Comparison of ENCODE assay signal across 3 cellular contexts in the genomic region with DNA sequence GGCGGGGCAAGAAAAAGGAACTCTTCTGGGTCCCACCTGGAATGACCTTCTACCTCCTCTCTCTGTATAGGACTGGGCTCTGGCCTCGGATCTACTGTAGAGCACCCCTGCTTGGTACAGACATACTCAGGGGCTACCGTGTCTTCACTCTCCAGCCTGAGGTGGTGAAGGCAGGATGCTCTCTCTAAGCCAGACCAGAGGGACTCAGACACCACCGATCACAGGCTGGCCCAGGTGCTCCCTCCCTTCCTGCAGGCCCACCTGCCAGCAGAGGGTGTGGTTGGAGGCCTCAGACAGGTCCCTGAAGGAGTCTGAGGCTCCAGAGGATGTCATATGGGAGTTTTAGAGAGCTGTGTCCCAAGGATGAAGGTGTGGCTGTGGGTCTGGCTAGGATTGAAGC.
TF ChIP-seq lines count a peak whose summit lies in the region.

No MANE protein-coding gene starts in this region.

TF ChIP-seq in SK-N-SH, 30 proteins besides CTCF, POLR2A, EP300 and RAD21:
- TF ChIP-seq SMC3 (IDR thresholded peaks at IDR 0.05; ENCODE audit: low read depth, low read length) (no peak), CHD2 (IDR thresholded peaks at IDR 0.05; ENCODE audit: low read length, partially characterized antibody) (no peak), RXRA (IDR thresholded peaks at IDR 0.05; ENCODE audit: borderline replicate concordance, low read depth) (no peak), NFIC (IDR thresholded peaks at IDR 0.05; ENCODE audit: borderline replicate concordance) (no peak), SIN3A (IDR thresholded peaks at IDR 0.05; ENCODE audit: borderline replicate concordance, low read depth, low read length) (no peak), MEF2A (IDR thresholded peaks at IDR 0.05; ENCODE audit: borderline replicate concordance, low read depth) (no peak), JUND (IDR thresholded peaks at IDR 0.05) (no peak)
- TF ChIP-seq, protein P1, sequence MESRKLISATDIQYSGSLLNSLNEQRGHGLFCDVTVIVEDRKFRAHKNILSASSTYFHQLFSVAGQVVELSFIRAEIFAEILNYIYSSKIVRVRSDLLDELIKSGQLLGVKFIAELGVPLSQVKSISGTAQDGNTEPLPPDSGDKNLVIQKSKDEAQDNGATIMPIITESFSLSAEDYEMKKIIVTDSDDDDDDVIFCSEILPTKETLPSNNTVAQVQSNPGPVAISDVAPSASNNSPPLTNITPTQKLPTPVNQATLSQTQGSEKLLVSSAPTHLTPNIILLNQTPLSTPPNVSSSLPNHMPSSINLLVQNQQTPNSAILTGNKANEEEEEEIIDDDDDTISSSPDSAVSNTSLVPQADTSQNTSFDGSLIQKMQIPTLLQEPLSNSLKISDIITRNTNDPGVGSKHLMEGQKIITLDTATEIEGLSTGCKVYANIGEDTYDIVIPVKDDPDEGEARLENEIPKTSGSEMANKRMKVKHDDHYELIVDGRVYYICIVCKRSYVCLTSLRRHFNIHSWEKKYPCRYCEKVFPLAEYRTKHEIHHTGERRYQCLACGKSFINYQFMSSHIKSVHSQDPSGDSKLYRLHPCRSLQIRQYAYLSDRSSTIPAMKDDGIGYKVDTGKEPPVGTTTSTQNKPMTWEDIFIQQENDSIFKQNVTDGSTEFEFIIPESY (IDR thresholded peaks at IDR 0.05; ENCODE audit: borderline replicate concordance, low read depth), result no peak
- TF ChIP-seq, protein P2, sequence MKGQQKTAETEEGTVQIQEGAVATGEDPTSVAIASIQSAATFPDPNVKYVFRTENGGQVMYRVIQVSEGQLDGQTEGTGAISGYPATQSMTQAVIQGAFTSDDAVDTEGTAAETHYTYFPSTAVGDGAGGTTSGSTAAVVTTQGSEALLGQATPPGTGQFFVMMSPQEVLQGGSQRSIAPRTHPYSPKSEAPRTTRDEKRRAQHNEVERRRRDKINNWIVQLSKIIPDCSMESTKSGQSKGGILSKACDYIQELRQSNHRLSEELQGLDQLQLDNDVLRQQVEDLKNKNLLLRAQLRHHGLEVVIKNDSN (IDR thresholded peaks at IDR 0.05; ENCODE audit: borderline replicate concordance, low read depth), result no peak
- TF ChIP-seq, protein P3, sequence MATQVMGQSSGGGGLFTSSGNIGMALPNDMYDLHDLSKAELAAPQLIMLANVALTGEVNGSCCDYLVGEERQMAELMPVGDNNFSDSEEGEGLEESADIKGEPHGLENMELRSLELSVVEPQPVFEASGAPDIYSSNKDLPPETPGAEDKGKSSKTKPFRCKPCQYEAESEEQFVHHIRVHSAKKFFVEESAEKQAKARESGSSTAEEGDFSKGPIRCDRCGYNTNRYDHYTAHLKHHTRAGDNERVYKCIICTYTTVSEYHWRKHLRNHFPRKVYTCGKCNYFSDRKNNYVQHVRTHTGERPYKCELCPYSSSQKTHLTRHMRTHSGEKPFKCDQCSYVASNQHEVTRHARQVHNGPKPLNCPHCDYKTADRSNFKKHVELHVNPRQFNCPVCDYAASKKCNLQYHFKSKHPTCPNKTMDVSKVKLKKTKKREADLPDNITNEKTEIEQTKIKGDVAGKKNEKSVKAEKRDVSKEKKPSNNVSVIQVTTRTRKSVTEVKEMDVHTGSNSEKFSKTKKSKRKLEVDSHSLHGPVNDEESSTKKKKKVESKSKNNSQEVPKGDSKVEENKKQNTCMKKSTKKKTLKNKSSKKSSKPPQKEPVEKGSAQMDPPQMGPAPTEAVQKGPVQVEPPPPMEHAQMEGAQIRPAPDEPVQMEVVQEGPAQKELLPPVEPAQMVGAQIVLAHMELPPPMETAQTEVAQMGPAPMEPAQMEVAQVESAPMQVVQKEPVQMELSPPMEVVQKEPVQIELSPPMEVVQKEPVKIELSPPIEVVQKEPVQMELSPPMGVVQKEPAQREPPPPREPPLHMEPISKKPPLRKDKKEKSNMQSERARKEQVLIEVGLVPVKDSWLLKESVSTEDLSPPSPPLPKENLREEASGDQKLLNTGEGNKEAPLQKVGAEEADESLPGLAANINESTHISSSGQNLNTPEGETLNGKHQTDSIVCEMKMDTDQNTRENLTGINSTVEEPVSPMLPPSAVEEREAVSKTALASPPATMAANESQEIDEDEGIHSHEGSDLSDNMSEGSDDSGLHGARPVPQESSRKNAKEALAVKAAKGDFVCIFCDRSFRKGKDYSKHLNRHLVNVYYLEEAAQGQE (IDR thresholded peaks at IDR 0.05; ENCODE audit: low read depth, low read length), result no peak

TF ChIP-seq in SK-N-SH treated with all-trans-retinoic acid at 6 μM for 48 hours, 23 proteins besides CTCF, POLR2A, EP300 and RAD21:
- TF ChIP-seq ARNTL (CRISPR knock-in tag; IDR thresholded peaks at IDR 0.05; ENCODE audit: borderline replicate concordance, low read depth) (no peak), RARB (CRISPR knock-in tag; IDR thresholded peaks at IDR 0.05) (no peak), OSR1 (CRISPR knock-in tag; IDR thresholded peaks at IDR 0.05) (no peak), BACH2 (CRISPR knock-in tag; IDR thresholded peaks at IDR 0.05; ENCODE audit: borderline replicate concordance) (no peak), PPARA (CRISPR knock-in tag; IDR thresholded peaks at IDR 0.05; ENCODE audit: borderline replicate concordance) (no peak), ZNF70 (CRISPR knock-in tag; IDR thresholded peaks at IDR 0.05) (no peak), ZNF8 (CRISPR knock-in tag; IDR thresholded peaks at IDR 0.05) (no peak), SNAI2 (CRISPR knock-in tag; IDR thresholded peaks at IDR 0.05) (no peak)
- TF ChIP-seq, protein P4, sequence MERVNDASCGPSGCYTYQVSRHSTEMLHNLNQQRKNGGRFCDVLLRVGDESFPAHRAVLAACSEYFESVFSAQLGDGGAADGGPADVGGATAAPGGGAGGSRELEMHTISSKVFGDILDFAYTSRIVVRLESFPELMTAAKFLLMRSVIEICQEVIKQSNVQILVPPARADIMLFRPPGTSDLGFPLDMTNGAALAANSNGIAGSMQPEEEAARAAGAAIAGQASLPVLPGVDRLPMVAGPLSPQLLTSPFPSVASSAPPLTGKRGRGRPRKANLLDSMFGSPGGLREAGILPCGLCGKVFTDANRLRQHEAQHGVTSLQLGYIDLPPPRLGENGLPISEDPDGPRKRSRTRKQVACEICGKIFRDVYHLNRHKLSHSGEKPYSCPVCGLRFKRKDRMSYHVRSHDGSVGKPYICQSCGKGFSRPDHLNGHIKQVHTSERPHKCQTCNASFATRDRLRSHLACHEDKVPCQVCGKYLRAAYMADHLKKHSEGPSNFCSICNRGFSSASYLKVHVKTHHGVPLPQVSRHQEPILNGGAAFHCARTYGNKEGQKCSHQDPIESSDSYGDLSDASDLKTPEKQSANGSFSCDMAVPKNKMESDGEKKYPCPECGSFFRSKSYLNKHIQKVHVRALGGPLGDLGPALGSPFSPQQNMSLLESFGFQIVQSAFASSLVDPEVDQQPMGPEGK (CRISPR knock-in tag; IDR thresholded peaks at IDR 0.05; ENCODE audit: borderline replicate concordance), result no peak
- TF ChIP-seq, protein P5, sequence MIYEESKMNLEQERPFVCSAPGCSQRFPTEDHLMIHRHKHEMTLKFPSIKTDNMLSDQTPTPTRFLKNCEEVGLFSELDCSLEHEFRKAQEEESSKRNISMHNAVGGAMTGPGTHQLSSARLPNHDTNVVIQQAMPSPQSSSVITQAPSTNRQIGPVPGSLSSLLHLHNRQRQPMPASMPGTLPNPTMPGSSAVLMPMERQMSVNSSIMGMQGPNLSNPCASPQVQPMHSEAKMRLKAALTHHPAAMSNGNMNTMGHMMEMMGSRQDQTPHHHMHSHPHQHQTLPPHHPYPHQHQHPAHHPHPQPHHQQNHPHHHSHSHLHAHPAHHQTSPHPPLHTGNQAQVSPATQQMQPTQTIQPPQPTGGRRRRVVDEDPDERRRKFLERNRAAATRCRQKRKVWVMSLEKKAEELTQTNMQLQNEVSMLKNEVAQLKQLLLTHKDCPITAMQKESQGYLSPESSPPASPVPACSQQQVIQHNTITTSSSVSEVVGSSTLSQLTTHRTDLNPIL (CRISPR knock-in tag; IDR thresholded peaks at IDR 0.05; ENCODE audit: low read depth), result no peak

TF ChIP-seq in K562, 482 proteins besides CTCF, POLR2A, EP300 and RAD21:
- TF ChIP-seq ZNF175 (CRISPR knock-in tag; IDR thresholded peaks at IDR 0.05; ENCODE audit: low read depth), result no peak
